18 cellular contexts compared by ENCODE assay signal in genomic region chr15:98438326-98438725, GRCh38.
"Had no signal": no experiment of that assay in that cellular context is flagged by ENCODE, and none has a peak within 500 bp of the region (broad histone marks: within the 10 kb centered on the region; RNA-seq: fewer than 3 reads in every experiment).

No MANE protein-coding gene starts in this region.

- H3K27me3 ChIP-seq: esophagus muscularis mucosa, hepatocyte had no signal

- H3K36me3 ChIP-seq: esophagus muscularis mucosa, gastroesophageal sphincter, heart left ventricle, left lung, lower lobe of right lung had no signal

- H3K4me3 Mint-ChIP-seq: immature natural killer cell had no signal

- H3K4me3 ChIP-seq: coronary artery, dorsolateral prefrontal cortex, esophagus muscularis mucosa, gastroesophageal sphincter, heart left ventricle, hepatocyte, left lung, lower lobe of right lung had no signal

- H3K27ac ChIP-seq: coronary artery, dorsolateral prefrontal cortex, esophagus muscularis mucosa, foreskin keratinocyte, gastroesophageal sphincter, heart left ventricle, hepatocyte, left lung, lower lobe of right lung had no signal

- H3K36me3 Mint-ChIP-seq: immature natural killer cell had no signal

- H3K9me3 ChIP-seq: esophagus muscularis mucosa, gastroesophageal sphincter, heart left ventricle, left lung, lower lobe of right lung had no signal

- DNase-seq: dermis blood vessel endothelial cell; dorsolateral prefrontal cortex; effector CD4-positive, alpha-beta T cell; effector memory CD4-positive, alpha-beta T cell; foreskin keratinocyte; heart left ventricle; hypothalamus; immature natural killer cell; left cardiac atrium; left ventricle myocardium superior; lower lobe of right lung; mesenchymal stem cell; midbrain had no signal

- H3K9me3 Mint-ChIP-seq: immature natural killer cell had no signal

- H3K27ac Mint-ChIP-seq: immature natural killer cell had no signal

- H3K4me1 ChIP-seq: foreskin keratinocyte, heart left ventricle, left lung, lower lobe of right lung had no signal

- H3K4me2 ChIP-seq: hepatocyte had no signal

- H2AFZ ChIP-seq: hepatocyte had no signal
